32 cellular contexts compared by ENCODE assay signal in genomic region chr3:121584418-121584817, GRCh38. TPM values are rescaled to one million over a fixed set of nuclear protein-coding genes. Genes with fewer than 3 reads are reported as not detected.
"Had no signal": no experiment of that assay in that cellular context is flagged by ENCODE, and none has a peak within 500 bp of the region (broad histone marks: within the 10 kb centered on the region; RNA-seq: fewer than 3 reads in every experiment).

No MANE protein-coding gene starts in this region.

- H3K27me3 ChIP-seq: ascending aorta, body of pancreas had no signal

- H3K4me1 ChIP-seq: ascending aorta, body of pancreas had no signal

- H3K4me3 Mint-ChIP-seq: activated CD8-positive, alpha-beta T cell treated with anti-CD3 and anti-CD28 coated beads, Interleukin-2, amount 10 ng/mL, durations not matched to agents 7 days and 5 days; activated naive CD4-positive, alpha-beta T cell treated with anti-CD3 and anti-CD28 coated beads, Interleukin-2, amount 50 U/mL, for 24 hours; activated T-cell treated with anti-CD3 and anti-CD28 coated beads, Interleukin-2, amount 50 U/mL, for 24 hours; activated T-helper 1 cell treated with anti-CD3 and anti-CD28 coated beads, Interleukin-12 subunit alpha, Interleukin-12 subunit beta, Interleukin-2, Interleukin-4 antibody, amounts not matched to agents 30 ng/mL and 10 ng/mL and 1 ng/mL, durations not matched to agents 14 hours and 24 hours and 36 hours had no signal

- H3K4me1 Mint-ChIP-seq: activated naive CD4-positive, alpha-beta T cell treated with anti-CD3 and anti-CD28 coated beads, Interleukin-2, amount 50 U/mL, for 24 hours had no signal

- H3K9ac ChIP-seq: SK-N-SH had no signal

- H3K36me3 Mint-ChIP-seq: activated naive CD4-positive, alpha-beta T cell treated with anti-CD3 and anti-CD28 coated beads, Interleukin-2, amount 50 U/mL, for 24 hours had no signal

- H3K27ac Mint-ChIP-seq: activated CD8-positive, alpha-beta T cell treated with anti-CD3 and anti-CD28 coated beads, Interleukin-2, amount 10 ng/mL, durations not matched to agents 7 days and 5 days; activated naive CD4-positive, alpha-beta T cell treated with anti-CD3 and anti-CD28 coated beads, Interleukin-2, amount 50 U/mL, for 24 hours; activated T-cell treated with anti-CD3 and anti-CD28 coated beads, Interleukin-2, amount 50 U/mL, for 24 hours; activated T-helper 1 cell treated with anti-CD3 and anti-CD28 coated beads, Interleukin-12 subunit alpha, Interleukin-12 subunit beta, Interleukin-2, Interleukin-4 antibody, amounts not matched to agents 30 ng/mL and 10 ng/mL and 1 ng/mL, durations not matched to agents 14 hours and 24 hours and 36 hours had no signal

- H3K9me3 ChIP-seq: ascending aorta, body of pancreas, MG63, SK-N-SH had no signal

- FAIRE-seq: bronchial epithelial cell had no signal

- H3K4me2 ChIP-seq: SK-N-SH had no signal

- H3K9me3 Mint-ChIP-seq: activated naive CD4-positive, alpha-beta T cell treated with anti-CD3 and anti-CD28 coated beads, Interleukin-2, amount 50 U/mL, for 24 hours; activated T-cell treated with anti-CD3 and anti-CD28 coated beads, Interleukin-2, amount 50 U/mL, for 24 hours; activated T-helper 1 cell treated with anti-CD3 and anti-CD28 coated beads, Interleukin-12 subunit alpha, Interleukin-12 subunit beta, Interleukin-2, Interleukin-4 antibody, amounts not matched to agents 30 ng/mL and 10 ng/mL and 1 ng/mL, durations not matched to agents 14 hours and 24 hours and 36 hours had no signal

- H3K27ac ChIP-seq: ascending aorta, body of pancreas, coronary artery, WERI-Rb-1 had no signal

- DNase-seq: activated CD4-positive, alpha-beta T cell treated with anti-CD3 and anti-CD28 coated beads for 48 hours; activated CD4-positive, alpha-beta T cell treated with anti-CD3 and anti-CD28 coated beads, Interleukin-2, amount 50 U/mL, for 4 hours; activated CD8-positive, alpha-beta memory T cell treated with anti-CD3 and anti-CD28 coated beads, Interleukin-2, amount 50 U/mL, for 48 hours; activated CD8-positive, alpha-beta T cell treated with anti-CD3 and anti-CD28 coated beads, Interleukin-2, amount 10 ng/mL, durations not matched to agents 7 days and 5 days; activated effector memory CD4-positive, alpha-beta T cell treated with Interleukin-2 at 50 U/mL for 16 hours; activated naive CD4-positive, alpha-beta T cell; activated T-cell treated with anti-CD3 and anti-CD28 coated beads, Interleukin-2, amount 50 U/mL, for 24 hours; body of pancreas; central memory CD4-positive, alpha-beta T cell; MG63; NCI-H1105; NCI-H146; NCI-H187 treated with DMSO at 0.1 percent for 48 hours; NCI-H2081 treated with DMSO at 0.1 percent for 48 hours; NCI-H2171; NCI-H2227 treated with DMSO at 0.1 percent for 48 hours; NCI-H446 treated with DMSO at 0.1 percent for 48 hours; NCI-H524 treated with DMSO at 0.1 percent for 48 hours; NCI-H748 treated with DMSO at 0.1 percent for 48 hours; RPMI8226; SK-N-SH; T-helper 1 cell; WERI-Rb-1 had no signal

- H3K36me3 ChIP-seq: ascending aorta, MG63, WERI-Rb-1 had no signal

- H3K4me3 ChIP-seq: ascending aorta, body of pancreas, coronary artery, MG63 had no signal

RNA-seq across cellular contexts. Expression of gene FBXO40, which starts 8.8 kb away (rescaled TPM):
- total RNA-seq: activated CD8-positive, alpha-beta T cell treated with anti-CD3 and anti-CD28 coated beads, Interleukin-2, amount 10 ng/mL, durations not matched to agents 7 days and 5 days; activated T-helper 1 cell treated with anti-CD3 and anti-CD28 coated beads, Interleukin-12 subunit alpha, Interleukin-12 subunit beta, Interleukin-2, Interleukin-4 antibody, amounts not matched to agents 30 ng/mL and 10 ng/mL and 1 ng/mL, durations not matched to agents 14 hours and 24 hours and 36 hours; ascending aorta; body of pancreas; bronchial epithelial cell; chondrocyte; OCI-LY7; T-helper 2 cell treated with Interferon-gamma antibody and Interleukin-4, amounts not matched to agents 100 ng/mL and 5 ng/mL, for 36 hours had no signal
- polyA plus RNA-seq: SK-N-SH had no signal

RNA-seq across cellular contexts. Expression of gene ARGFX, which starts 16.7 kb away (rescaled TPM):
- total RNA-seq: activated CD8-positive, alpha-beta T cell treated with anti-CD3 and anti-CD28 coated beads, Interleukin-2, amount 10 ng/mL, durations not matched to agents 7 days and 5 days; activated T-helper 1 cell treated with anti-CD3 and anti-CD28 coated beads, Interleukin-12 subunit alpha, Interleukin-12 subunit beta, Interleukin-2, Interleukin-4 antibody, amounts not matched to agents 30 ng/mL and 10 ng/mL and 1 ng/mL, durations not matched to agents 14 hours and 24 hours and 36 hours; ascending aorta; body of pancreas; bronchial epithelial cell; chondrocyte; OCI-LY7; Right ventricle myocardium inferior; T-helper 2 cell treated with Interferon-gamma antibody and Interleukin-4, amounts not matched to agents 100 ng/mL and 5 ng/mL, for 36 hours had no signal
- polyA plus RNA-seq: SK-N-SH had no signal

RNA-seq across cellular contexts. Expression of gene POLQ, which starts 38.6 kb away (rescaled TPM):
- total RNA-seq: ascending aorta had no signal
